ENCODE assay signal across 8 cellular contexts in genomic region chr19:49084206-49085019, GRCh38. TPM values are rescaled to one million over a fixed set of nuclear protein-coding genes. Genes with fewer than 3 reads are reported as not detected.
A peak's percentile ranks its signal among the peaks of the same experiment; 100 is the strongest.
DNase-seq lines count a peak whose midpoint lies in the region; ATAC-seq lines count a peak whose summit lies in the region.

No MANE protein-coding gene starts in this region.

- CTCF ChIA-PET in CD8-positive, alpha-beta memory T cell (lab: Charles Lee), result interaction anchor here (0.9 kb wide), 1 partner anchor 13 kb away, joined by 4 read pairs; no protein-coding TSS in a partner anchor

- H2BK12ac ChIP-seq in neuronal stem cell (ENCODE audit: low read length), result no peak overlapping the region

- peak overlapping the region; percentile 58 for H3K4me2 ChIP-seq in neuronal stem cell (ENCODE audit: insufficient read depth, low read length, poor library complexity, severe bottlenecking)

- no peaks in the 10 kb centered on the region for H3K27me3 ChIP-seq in CD8-positive, alpha-beta memory T cell (ENCODE audit: insufficient read depth, low read length, poor library complexity, severe bottlenecking)
- H3K27me3 ChIP-seq in NT2/D1 (ENCODE audit: insufficient read depth, insufficient read length) (no peaks in the 10 kb centered on the region), neuronal stem cell (ENCODE audit: control insufficient read depth in 3 of 3, insufficient read depth in 3 of 3, low read depth in 1 of 3, low read length in 3 of 3) (peaks cover 0 to 4% (median 0%) of the 10 kb centered on the region in 3 experiments)

- H3K4me1 Mint-ChIP-seq in CD8-positive, alpha-beta memory T cell, result peaks cover 27 to 43% (median 40%) of the 10 kb centered on the region in 3 donors
- H3K4me1 Mint-ChIP-seq in effector memory CD8-positive, alpha-beta T cell (ENCODE audit: low read depth in 2 of 2), result peaks cover 21 to 25% of the 10 kb centered on the region in 2 donors

- H3K4ac ChIP-seq in neuronal stem cell (ENCODE audit: low read length), result no peak overlapping the region

- H3K23ac ChIP-seq in neuronal stem cell (ENCODE audit: low read depth, low read length, poor library complexity), result no peak overlapping the region

- ATAC-seq in effector memory CD8-positive, alpha-beta T cell (replicated peaks), result no peak
- no peak for ATAC-seq in GM19035 (IDR thresholded peaks at IDR 0.05; ENCODE audit: unreplicated experiment)
- ATAC-seq in HG03135 (IDR thresholded peaks at IDR 0.05; ENCODE audit: unreplicated experiment), result no peak
- ATAC-seq in GM19455 (IDR thresholded peaks at IDR 0.05; ENCODE audit: unreplicated experiment), result no peak
- no peak for ATAC-seq in GM18517 (IDR thresholded peaks at IDR 0.05; ENCODE audit: unreplicated experiment)

- peak overlapping the region; percentile 79 for H2AFZ ChIP-seq in neuronal stem cell (ENCODE audit: low read length)

- no peak overlapping the region for H2AK5ac ChIP-seq in neuronal stem cell (ENCODE audit: low read depth, low read length)

- H3K18ac ChIP-seq in neuronal stem cell (ENCODE audit: low read length), result no peak overlapping the region

- POLR2A ChIA-PET in CD8-positive, alpha-beta memory T cell (lab: Charles Lee), result no interaction called here

- no peaks in the 10 kb centered on the region for H3K9me3 ChIP-seq in CD8-positive, alpha-beta memory T cell (ENCODE audit: low read length)
- H3K9me3 ChIP-seq in NT2/D1 (ENCODE audit: insufficient read depth, low read length), result peaks cover 8% of the 10 kb centered on the region; the same call in 1 of the 2 replicates
- peaks cover 2 to 6% of the 10 kb centered on the region in 2 donors for H3K9me3 ChIP-seq in neuronal stem cell (replicated peaks in 1 of 2; ENCODE audit: control insufficient read depth in 2 of 2, insufficient read depth in 1 of 2, low read depth in 1 of 2, low read length in 2 of 2)

- peaks cover 13% of the 10 kb centered on the region for H3K36me3 ChIP-seq in CD8-positive, alpha-beta memory T cell (ENCODE audit: insufficient read depth, low read length)
- H3K36me3 ChIP-seq in NT2/D1 (ENCODE audit: insufficient read depth, insufficient read length, low read length) (peaks cover 23% of the 10 kb centered on the region), neuronal stem cell (replicated peaks in 1 of 2; ENCODE audit: control insufficient read depth in 2 of 2, insufficient read depth in 2 of 2, low read length in 2 of 2) (peaks cover 17 to 32% of the 10 kb centered on the region in 2 donors)

- peaks cover 24% of the 10 kb centered on the region for H3K4me1 ChIP-seq in CD8-positive, alpha-beta memory T cell (ENCODE audit: insufficient read depth, low read length)
- peaks cover 4% of the 10 kb centered on the region for H3K4me1 ChIP-seq in NT2/D1 (ENCODE audit: insufficient read depth, insufficient read length)
- H3K4me1 ChIP-seq in neuronal stem cell (ENCODE audit: control insufficient read depth in 2 of 2, insufficient read depth in 1 of 2, low read depth in 1 of 2, low read length in 2 of 2), result peaks cover 6 to 7% of the 10 kb centered on the region in 2 donors

- H3K27ac Mint-ChIP-seq in CD8-positive, alpha-beta memory T cell, result peak overlapping the region; percentile 87 to 97 (median 93)
- peak overlapping the region; percentile 97 for H3K27ac Mint-ChIP-seq in effector memory CD8-positive, alpha-beta T cell

- H3K4me3 Mint-ChIP-seq in CD8-positive, alpha-beta memory T cell, result peak overlapping the region; percentile 92 to 96 (median 96)
- peak overlapping the region; percentile 98 to 99 for H3K4me3 Mint-ChIP-seq in effector memory CD8-positive, alpha-beta T cell

- no peak for DNase-seq in CD8-positive, alpha-beta memory T cell
- DNase-seq in NT2/D1 (ENCODE audit: low read depth, low spot score), result no peak
- no peak for DNase-seq in effector memory CD8-positive, alpha-beta T cell
- DNase-seq in neuronal stem cell (ENCODE audit: low spot score), result no peak

- H2BK5ac ChIP-seq in neuronal stem cell (ENCODE audit: low read length), result no peak overlapping the region

- 100% methylated on average over 1 of the region's 26 CpGs; no CpG with 5 or more reads in 1 of the 2 donors for WGBS in neuronal stem cell (ENCODE audit: extremely low coverage in 2 of 2, insufficient read length in 2 of 2, insufficient replicate concordance in 1 of 2), 2 donors

- H3K9ac ChIP-seq in NT2/D1 (ENCODE audit: insufficient read length, low read depth) (peak overlapping the region; percentile 76), neuronal stem cell (ENCODE audit: low read depth, low read length, poor library complexity) (no peak overlapping the region)

- H3K27ac ChIP-seq in CD8-positive, alpha-beta memory T cell (ENCODE audit: low read depth, low read length), result peak overlapping the region; percentile 82
- peak overlapping the region; percentile 48 for H3K27ac ChIP-seq in neuronal stem cell (replicated peaks; ENCODE audit: low read length)

- no peak overlapping the region for H4K8ac ChIP-seq in neuronal stem cell (ENCODE audit: low read depth, low read length)

- no peak overlapping the region for H4K91ac ChIP-seq in neuronal stem cell (ENCODE audit: low read depth, low read length, poor library complexity)

- peaks cover 5% of the 10 kb centered on the region for H3K79me1 ChIP-seq in neuronal stem cell (ENCODE audit: low read depth, low read length)

- peak overlapping the region; percentile 99 for H3K4me3 ChIP-seq in CD8-positive, alpha-beta memory T cell (ENCODE audit: low read length)
- H3K4me3 ChIP-seq in NT2/D1 (ENCODE audit: insufficient read length, low read depth) (peak overlapping the region; percentile 24), neuronal stem cell (ENCODE audit: low read length in 2 of 2) (peak overlapping the region; percentile 12 to 96)

- H3K9me3 Mint-ChIP-seq in CD8-positive, alpha-beta memory T cell, result peaks cover 0 to 2% (median 0%) of the 10 kb centered on the region in 5 donors
- H3K9me3 Mint-ChIP-seq in effector memory CD8-positive, alpha-beta T cell, result no peaks in the 10 kb centered on the region

- H3K27me3 Mint-ChIP-seq in CD8-positive, alpha-beta memory T cell, result peaks cover 8 to 11% of the 10 kb centered on the region in 2 donors
- no peaks in the 10 kb centered on the region for H3K27me3 Mint-ChIP-seq in effector memory CD8-positive, alpha-beta T cell

- no peak overlapping the region for H2BK120ac ChIP-seq in neuronal stem cell (ENCODE audit: low read depth, low read length)

- H3K14ac ChIP-seq in neuronal stem cell (ENCODE audit: low read length), result no peak overlapping the region

- peaks cover 6 to 31% (median 6%) of the 10 kb centered on the region in 3 donors for H3K36me3 Mint-ChIP-seq in CD8-positive, alpha-beta memory T cell
- H3K36me3 Mint-ChIP-seq in effector memory CD8-positive, alpha-beta T cell (ENCODE audit: insufficient read depth), result peaks cover 52% of the 10 kb centered on the region

- H2BK15ac ChIP-seq in neuronal stem cell (ENCODE audit: low read length), result no peak overlapping the region

RNA-seq across cellular contexts. Expression of gene SNRNP70, which starts 0.8 kb away (rescaled TPM):
- total RNA-seq in CD8-positive, alpha-beta memory T cell, result 100 to 1,000 TPM; 210 to 221 TPM
- polyA plus RNA-seq in CD8-positive, alpha-beta memory T cell, result 66.2 TPM
- polyA plus RNA-seq in neuronal stem cell (2013, experiment 1 of 2), result 356 TPM
- polyA plus RNA-seq in neuronal stem cell (2013, experiment 2 of 2), result 365 TPM

RNA-seq across cellular contexts. Expression of gene KCNA7, which starts 11.9 kb away (rescaled TPM):
- total RNA-seq in CD8-positive, alpha-beta memory T cell, result not detected
- not detected for polyA plus RNA-seq in CD8-positive, alpha-beta memory T cell
- polyA plus RNA-seq in neuronal stem cell (2013, experiment 1 of 2), result not detected
- not detected for polyA plus RNA-seq in neuronal stem cell (2013, experiment 2 of 2)

RNA-seq across cellular contexts. Expression of gene NTF4, which starts 19.8 kb away (rescaled TPM):
- not detected for total RNA-seq in CD8-positive, alpha-beta memory T cell
- not detected for polyA plus RNA-seq in CD8-positive, alpha-beta memory T cell
- polyA plus RNA-seq in neuronal stem cell (2013, experiment 1 of 2), result 0.53 TPM
- polyA plus RNA-seq in neuronal stem cell (2013, experiment 2 of 2), result 0.57 TPM

RNA-seq across cellular contexts. Expression of gene CGB7, which starts 26.9 kb away (rescaled TPM):
- total RNA-seq in CD8-positive, alpha-beta memory T cell, result not detected
- not detected for polyA plus RNA-seq in CD8-positive, alpha-beta memory T cell
- polyA plus RNA-seq in neuronal stem cell (2013, experiment 1 of 2), result 0.67 TPM
- 0.83 TPM for polyA plus RNA-seq in neuronal stem cell (2013, experiment 2 of 2)

RNA-seq across cellular contexts. Expression of gene LIN7B, which starts 29.8 kb away (rescaled TPM):
- total RNA-seq in CD8-positive, alpha-beta memory T cell, result 1 to 10 TPM; 4.0 to 5.1 TPM
- 8.1 TPM for polyA plus RNA-seq in CD8-positive, alpha-beta memory T cell
- polyA plus RNA-seq in neuronal stem cell (2013, experiment 1 of 2), result 3.6 TPM
- polyA plus RNA-seq in neuronal stem cell (2013, experiment 2 of 2), result 3.0 TPM

Comparison
In these comparisons a context has a peak if more than half of its experiments do, and no peak if none do; other contexts are left out.
1. H3K4me3 ChIP-seq: peak in every context shown above with its lines; median percentile 99 in CD8-positive, alpha-beta memory T cell; 54 in neuronal stem cell; 24 in NT2/D1.